Comparison of ENCODE assay signal across 11 cellular contexts in genomic region chr3:165805834-165806561, GRCh38. TPM values are rescaled to one million over a fixed set of nuclear protein-coding genes. Genes with fewer than 3 reads are reported as not detected.
DNase-seq lines count a peak whose midpoint lies in the region; ATAC-seq and TF ChIP-seq lines count a peak whose summit lies in the region.
"Had no signal": no experiment of that assay in that cellular context is flagged by ENCODE, and none has a peak within 500 bp of the region (broad histone marks: within the 10 kb centered on the region; RNA-seq: fewer than 3 reads in every experiment).

No MANE protein-coding gene starts in this region.

- no peaks in the 10 kb centered on the region for H3K4me1 ChIP-seq in SK-N-SH (ENCODE audit: control insufficient read depth in 1 of 2, insufficient read depth in 2 of 2, low read depth in 1 of 2, low read length in 1 of 2)

- H3K4me3 ChIP-seq in SK-N-SH (ENCODE audit: low read depth in 2 of 2, low read length in 1 of 2), result peak overlapping the region in 1 of 2 experiments; percentile 22; a peak in 2 of 4 replicates

- TF ChIP-seq RAD21 in SK-N-SH (IDR thresholded peaks at IDR 0.05; ENCODE audit: low read length), result no peak

- H3K9ac ChIP-seq in SK-N-SH, result no peak overlapping the region

- no peak for TF ChIP-seq CTCF in SK-N-SH (IDR thresholded peaks at IDR 0.05)

- H3K36me3 ChIP-seq in SK-N-SH (replicated peaks in 1 of 2; ENCODE audit: control insufficient read depth in 1 of 2, insufficient read depth in 2 of 2, low read length in 1 of 2), result no peaks in the 10 kb centered on the region

- H3K27ac ChIP-seq in SK-N-SH (ENCODE audit: low read depth in 2 of 2, low read length in 1 of 2), result no peak overlapping the region

- peak; percentile 30 for DNase-seq in NCI-H748 (lab: John Stamatoyannopoulos, UW; ENCODE audit: unreplicated experiment)
- DNase-seq in NCI-H748 treated with DMSO at 0.1 percent for 48 hours (lab: John Stamatoyannopoulos, UW), result no peak
- no peak for DNase-seq in SK-N-SH
- no peak for DNase-seq in stimulated activated CD4-positive, alpha-beta T cell treated with anti-CD3 and anti-CD28 coated beads, Interleukin-15, amount 100 ng/mL, for 24 hours
- DNase-seq in middle frontal gyrus (ENCODE audit: extremely low spot score, low spot score), result no peak
- DNase-seq in mucosa of gallbladder (ENCODE audit: low spot score), result no peak
- no peak for DNase-seq in NCI-H2227 treated with DMSO at 0.1 percent for 48 hours (lab: John Stamatoyannopoulos, UW)
- DNase-seq: activated CD8-positive, alpha-beta memory T cell treated with anti-CD3 and anti-CD28 coated beads, Interleukin-2, amount 10 ng/mL, durations not matched to agents 7 days and 5 days; effector CD8-positive, alpha-beta T cell; stimulated activated CD4-positive, alpha-beta T cell treated with anti-CD3 and anti-CD28 coated beads, Interleukin-4, amount 100 ng/mL, for 4 hours had no signal

- no peak for TF ChIP-seq EP300 in SK-N-SH (IDR thresholded peaks at IDR 0.05; ENCODE audit: borderline replicate concordance in 1 of 2, low read depth in 1 of 2, low read length in 1 of 2)

- peak overlapping the region; percentile 55 for H3K4me2 ChIP-seq in SK-N-SH

- 0 out of 2 replicates have a peak overlapping the region, but pooled peaks have one; percentile 1 for H2AFZ ChIP-seq in SK-N-SH (ENCODE audit: low read depth)

- peak; percentile 78 for ATAC-seq in HG03060 (IDR thresholded peaks at IDR 0.05; ENCODE audit: low read depth, unreplicated experiment)
- ATAC-seq: activated CD8-positive, alpha-beta memory T cell treated with anti-CD3 and anti-CD28 coated beads, Interleukin-2, amount 10 ng/mL, durations not matched to agents 7 days and 5 days had no signal

- POLR2A ChIA-PET in SK-N-SH (lab: Yijun Ruan, JAX), result no interaction called here

- H3K9me3 ChIP-seq in SK-N-SH, result no peaks in the 10 kb centered on the region

- no peaks in the 10 kb centered on the region for H3K9me2 ChIP-seq in SK-N-SH

- 26% methylated on average over 5 of the region's 5 CpGs for WGBS in SK-N-SH (ENCODE audit: low lambda C conversion rate)

- H3K27me3 ChIP-seq in SK-N-SH (ENCODE audit: insufficient read depth), result no peaks in the 10 kb centered on the region

- no peaks in the 10 kb centered on the region for H4K20me1 ChIP-seq in SK-N-SH (ENCODE audit: insufficient read depth)

- CTCF ChIA-PET in SK-N-SH (lab: Yijun Ruan, JAX), result interaction anchor here (1.1 kb wide), 1 partner anchor 14 kb away, joined by 3 read pairs; no protein-coding TSS in a partner anchor

- no peaks in the 10 kb centered on the region for H3K79me2 ChIP-seq in SK-N-SH (ENCODE audit: insufficient read depth)

- no peaks in the 10 kb centered on the region for H3F3A ChIP-seq in SK-N-SH (replicated peaks; ENCODE audit: insufficient read depth)

TF ChIP-seq in SK-N-SH, 30 proteins besides CTCF, POLR2A, EP300 and RAD21:
- no peak for TF ChIP-seq CHD2 (IDR thresholded peaks at IDR 0.05; ENCODE audit: low read length, partially characterized antibody)
- no peak for TF ChIP-seq PBX3 (IDR thresholded peaks at IDR 0.05)
- TF ChIP-seq RFX5 (IDR thresholded peaks at IDR 0.05; ENCODE audit: low read length), result no peak
- no peak for TF ChIP-seq POLR2AphosphoS5 (IDR thresholded peaks at IDR 0.05; ENCODE audit: low read depth, low read length)
- no peak for TF ChIP-seq SIN3A (IDR thresholded peaks at IDR 0.05; ENCODE audit: borderline replicate concordance, low read depth, low read length)
- TF ChIP-seq USF2 (IDR thresholded peaks at IDR 0.05; ENCODE audit: borderline replicate concordance, low read depth, low read length), result no peak
- TF ChIP-seq FOSL2 (IDR thresholded peaks at IDR 0.05; ENCODE audit: borderline replicate concordance, low read depth), result no peak
- TF ChIP-seq MEF2A (IDR thresholded peaks at IDR 0.05; ENCODE audit: borderline replicate concordance, low read depth), result no peak
- TF ChIP-seq RXRA (IDR thresholded peaks at IDR 0.05; ENCODE audit: borderline replicate concordance, low read depth), result no peak
- TF ChIP-seq REST (IDR thresholded peaks at IDR 0.05; ENCODE audit: low read depth, low read length), result no peak
- TF ChIP-seq YY1 (IDR thresholded peaks at IDR 0.05; ENCODE audit: low read depth), result no peak
- no peak for TF ChIP-seq GATA2 (CRISPR knock-in tag; IDR thresholded peaks at IDR 0.05)

RNA-seq across cellular contexts. Expression of gene BCHE, which starts 31.2 kb away (rescaled TPM):
- polyA plus RNA-seq in SK-N-SH (2012; rRNA removed), result not detected in 2 replicates
- polyA plus RNA-seq in SK-N-SH (2012; cell fraction: cytosol; rRNA removed), result 0.01 TPM in 1 of 2 replicates, not detected in the other
- polyA plus RNA-seq in SK-N-SH (2012; cell fraction: nucleus; rRNA removed), result not detected in 2 replicates
- total RNA-seq in mucosa of gallbladder, result 4.0 TPM
- total RNA-seq: activated CD8-positive, alpha-beta memory T cell treated with anti-CD3 and anti-CD28 coated beads, Interleukin-2, amount 10 ng/mL, durations not matched to agents 7 days and 5 days had no signal
